Comparison of ENCODE assay signal across 9 cellular contexts in genomic region chr4:190106611-190107480, GRCh38. TPM values are rescaled to one million over a fixed set of nuclear protein-coding genes. Genes with fewer than 3 reads are reported as not detected.
"Had no signal": no experiment of that assay in that cellular context is flagged by ENCODE, and none has a peak within 500 bp of the region (broad histone marks: within the 10 kb centered on the region; RNA-seq: fewer than 3 reads in every experiment).

No MANE protein-coding gene starts in this region.

RNA-seq across cellular contexts. Expression of gene DBET, which starts 42.5 kb away (rescaled TPM):
- total RNA-seq: activated CD8-positive, alpha-beta memory T cell treated with anti-CD3 and anti-CD28 coated beads for 36 hours; activated T-helper 17 cell treated with anti-CD3 and anti-CD28 coated beads, Interleukin-2, amount 50 U/mL, for 72 hours; ascending aorta; cardiac muscle cell; fibroblast of lung; left cardiac atrium; lower lobe of right lung; thyroid gland had no signal
- polyA plus RNA-seq: cardiac muscle cell, fibroblast of lung, immature natural killer cell had no signal
